In genomic region chr22:23718371-23719165, GRCh38 we compare ENCODE assay signal across 20 cellular contexts. TPM values are rescaled to one million over a fixed set of nuclear protein-coding genes. Genes with fewer than 3 reads are reported as not detected.
DNase-seq lines count a peak whose midpoint lies in the region; ATAC-seq and TF ChIP-seq lines count a peak whose summit lies in the region.
"Had no signal": no experiment of that assay in that cellular context is flagged by ENCODE, and none has a peak within 500 bp of the region (broad histone marks: within the 10 kb centered on the region; RNA-seq: fewer than 3 reads in every experiment).

No MANE protein-coding gene starts in this region.

- H3K9me3 ChIP-seq in CD4-positive, alpha-beta T cell (ENCODE audit: control insufficient read depth, low read length), result no peaks in the 10 kb centered on the region
- H3K9me3 ChIP-seq: esophagus squamous epithelium, uterus had no signal

- CTCF ChIA-PET in CD4-positive, alpha-beta T cell (lab: Charles Lee), result interaction anchor here (1.3 kb wide), 1 partner anchor 131 kb away, joined by 3 read pairs; no protein-coding TSS in a partner anchor
- CTCF ChIA-PET in activated CD8-positive, alpha-beta T cell treated with anti-CD3 and anti-CD28 coated beads, Interleukin-2, amount 10 ng/mL, durations not matched to agents 7 days and 5 days (lab: Charles Lee), result no interaction called here

- no peaks in the 10 kb centered on the region for H3K27me3 ChIP-seq in CD4-positive, alpha-beta T cell (ENCODE audit: control insufficient read depth, insufficient read depth, low read length)
- H3K27me3 ChIP-seq in H7 (ENCODE audit: control insufficient read depth, insufficient read depth, low read length), result no peaks in the 10 kb centered on the region; the same call in 1 of the 2 replicates
- H3K27me3 ChIP-seq: dorsolateral prefrontal cortex, esophagus squamous epithelium, uterus had no signal

- POLR2A ChIA-PET in CD4-positive, alpha-beta T cell (lab: Charles Lee), result interaction anchor here (1.9 to 5.7 kb wide), 2 partner anchors 22 to 32 kb away, joined by 11 to 74 read pairs; partner anchors contain the start of gene ZNF70
- POLR2A ChIA-PET in activated CD8-positive, alpha-beta T cell treated with anti-CD3 and anti-CD28 coated beads, Interleukin-2, amount 10 ng/mL, durations not matched to agents 7 days and 5 days (lab: Charles Lee), result no interaction called here

- no peak overlapping the region for H3K27ac ChIP-seq in CD4-positive, alpha-beta T cell (ENCODE audit: low read depth, low read length)
- H3K27ac ChIP-seq: esophagus squamous epithelium had no signal

- ATAC-seq in CD4-positive, alpha-beta T cell (ENCODE audit: poor library complexity), result no peak
- ATAC-seq in activated CD8-positive, alpha-beta T cell treated with anti-CD3 and anti-CD28 coated beads, Interleukin-2, amount 10 ng/mL, durations not matched to agents 7 days and 5 days, result no peak
- no peak for ATAC-seq in naive B cell (ENCODE audit: low read depth in 2 of 2)
- ATAC-seq: activated naive CD8-positive, alpha-beta T cell treated with anti-CD3 and anti-CD28 coated beads, Interleukin-2, amount 50 U/mL, for 24 hours; left ventricle myocardium superior had no signal

- no peak overlapping the region for H3K4me3 ChIP-seq in H7 (ENCODE audit: insufficient read depth, low read depth, low read length)
- H3K4me3 ChIP-seq: esophagus squamous epithelium, uterus had no signal

- no peak for DNase-seq in CD4-positive, alpha-beta T cell
- DNase-seq in HT-29 (ENCODE audit: low spot score) (peak; percentile 51), naive B cell (no peak), G401 (ENCODE audit: low spot score) (no peak), GM20000 (ENCODE audit: low spot score) (no peak), SW480 (ENCODE audit: low spot score) (no peak), H7 (no peak)
- DNase-seq in activated CD8-positive, alpha-beta T cell treated with anti-CD3 and anti-CD28 coated beads, Interleukin-2, amount 10 ng/mL, durations not matched to agents 7 days and 5 days, result no peak
- DNase-seq: activated CD4-positive, alpha-beta memory T cell treated with anti-CD3 and anti-CD28 coated beads, Interleukin-2, amount 10 ng/mL, durations not matched to agents 7 days and 5 days; activated naive CD8-positive, alpha-beta T cell treated with anti-CD3 and anti-CD28 coated beads, Interleukin-2, amount 50 U/mL, for 24 hours; dorsolateral prefrontal cortex; esophagus squamous epithelium; Kasumi-1; left ventricle myocardium superior; NCI-H1436; stimulated activated CD4-positive, alpha-beta T cell treated with anti-CD3 and anti-CD28 coated beads, Interleukin-2, amount 100 ng/mL, for 48 hours; T-helper 1 cell; uterus had no signal

- in situ Hi-C loops in G401 (cut with HindIII; ENCODE audit: low sequenced_read_pairs), result no loop called here

- peak overlapping the region; percentile 72 for H3K4me3 Mint-ChIP-seq in CD4-positive, alpha-beta T cell
- peak overlapping the region; percentile 15 for H3K4me3 Mint-ChIP-seq in activated CD8-positive, alpha-beta T cell treated with anti-CD3 and anti-CD28 coated beads, Interleukin-2, amount 10 ng/mL, durations not matched to agents 7 days and 5 days
- peak overlapping the region in 7 of 8 donors; percentile 13 to 86 (median 42) for H3K4me3 Mint-ChIP-seq in naive B cell
- H3K4me3 Mint-ChIP-seq: activated naive CD8-positive, alpha-beta T cell treated with anti-CD3 and anti-CD28 coated beads, Interleukin-2, amount 50 U/mL, for 24 hours had no signal

- TF ChIP-seq CTCF in CD4-positive, alpha-beta T cell (IDR thresholded peaks at IDR 0.05), result no peak
- TF ChIP-seq CTCF in GM20000 (IDR thresholded peaks at IDR 0.05; ENCODE audit: extremely low read depth, missing control alignments), result no peak

- H3K27me3 Mint-ChIP-seq in CD4-positive, alpha-beta T cell, result no peaks in the 10 kb centered on the region
- no peaks in the 10 kb centered on the region for H3K27me3 Mint-ChIP-seq in activated CD8-positive, alpha-beta T cell treated with anti-CD3 and anti-CD28 coated beads, Interleukin-2, amount 10 ng/mL, durations not matched to agents 7 days and 5 days (ENCODE audit: low read depth)
- H3K27me3 Mint-ChIP-seq in naive B cell, result no peaks in the 10 kb centered on the region
- H3K27me3 Mint-ChIP-seq: activated CD4-positive, alpha-beta memory T cell treated with anti-CD3 and anti-CD28 coated beads, Interleukin-2, amount 10 ng/mL, durations not matched to agents 7 days and 5 days; activated naive CD8-positive, alpha-beta T cell treated with anti-CD3 and anti-CD28 coated beads, Interleukin-2, amount 50 U/mL, for 24 hours had no signal

- H3K4me1 Mint-ChIP-seq in CD4-positive, alpha-beta T cell (ENCODE audit: low read depth), result peaks cover 16% of the 10 kb centered on the region
- peaks cover 20% of the 10 kb centered on the region for H3K4me1 Mint-ChIP-seq in activated CD8-positive, alpha-beta T cell treated with anti-CD3 and anti-CD28 coated beads, Interleukin-2, amount 10 ng/mL, durations not matched to agents 7 days and 5 days (ENCODE audit: low read depth)
- peaks cover 7 to 31% (median 26%) of the 10 kb centered on the region in 3 donors for H3K4me1 Mint-ChIP-seq in naive B cell

- intact Hi-C loops in CD4-positive, alpha-beta T cell (cut with DNase I, micrococcal nuclease), result loop anchor here (5.0 to 10.0 kb wide), 5 partner anchors 49 to 836 kb away; partner anchors contain the start of genes SMARCB1 (in 2 of the 2), CHCHD10 (in 1 of the 2), DERL3 (in 1 of the 2) and GUCD1 (in 1 of the 2)

- H3K36me3 ChIP-seq in H7 (replicated peaks; ENCODE audit: control insufficient read depth, insufficient read depth, low read length), result peaks cover 2% of the 10 kb centered on the region
- H3K36me3 ChIP-seq: uterus had no signal

- peaks cover 11% of the 10 kb centered on the region for H3K36me3 Mint-ChIP-seq in CD4-positive, alpha-beta T cell (ENCODE audit: low read depth)
- H3K36me3 Mint-ChIP-seq in activated CD8-positive, alpha-beta T cell treated with anti-CD3 and anti-CD28 coated beads, Interleukin-2, amount 10 ng/mL, durations not matched to agents 7 days and 5 days (ENCODE audit: low read depth), result peaks cover 12% of the 10 kb centered on the region
- peaks cover 5 to 8% of the 10 kb centered on the region in 2 donors for H3K36me3 Mint-ChIP-seq in naive B cell

- peak overlapping the region; percentile 42 for H3K27ac Mint-ChIP-seq in CD4-positive, alpha-beta T cell
- no peak overlapping the region for H3K27ac Mint-ChIP-seq in activated CD8-positive, alpha-beta T cell treated with anti-CD3 and anti-CD28 coated beads, Interleukin-2, amount 10 ng/mL, durations not matched to agents 7 days and 5 days
- peak overlapping the region in 2 of 6 donors; percentile 47 to 81 for H3K27ac Mint-ChIP-seq in naive B cell
- H3K27ac Mint-ChIP-seq: activated CD4-positive, alpha-beta memory T cell treated with anti-CD3 and anti-CD28 coated beads, Interleukin-2, amount 10 ng/mL, durations not matched to agents 7 days and 5 days had no signal

- no peaks in the 10 kb centered on the region for H3K9me3 Mint-ChIP-seq in CD4-positive, alpha-beta T cell
- no peaks in the 10 kb centered on the region for H3K9me3 Mint-ChIP-seq in activated CD8-positive, alpha-beta T cell treated with anti-CD3 and anti-CD28 coated beads, Interleukin-2, amount 10 ng/mL, durations not matched to agents 7 days and 5 days (ENCODE audit: insufficient read depth)
- no peaks in the 10 kb centered on the region for H3K9me3 Mint-ChIP-seq in naive B cell
- H3K9me3 Mint-ChIP-seq: activated CD4-positive, alpha-beta memory T cell treated with anti-CD3 and anti-CD28 coated beads, Interleukin-2, amount 10 ng/mL, durations not matched to agents 7 days and 5 days; activated naive CD8-positive, alpha-beta T cell treated with anti-CD3 and anti-CD28 coated beads, Interleukin-2, amount 50 U/mL, for 24 hours had no signal

RNA-seq across cellular contexts. Expression of gene RGL4, which starts 27.8 kb away (rescaled TPM):
- total RNA-seq in CD4-positive, alpha-beta T cell, result 10 to 100 TPM; 24.6 to 24.8 TPM
- not detected in 2 replicates for total RNA-seq in HT-29 (2014; rRNA removed; shearing (Covaris generic))
- total RNA-seq in activated CD8-positive, alpha-beta T cell treated with anti-CD3 and anti-CD28 coated beads, Interleukin-2, amount 10 ng/mL, durations not matched to agents 7 days and 5 days, result 10 to 100 TPM; 34.0 to 38.5 TPM
- polyA plus RNA-seq in naive B cell (ENCODE audit: low read depth in 6 of 6), result 1 to 10 TPM in 5 of 6 donors, under 1 TPM in 1; 0.78 to 3.9 (median 1.9) TPM
- not detected in 2 replicates for total RNA-seq in G401 (2014; rRNA removed; shearing (Covaris generic))
- not detected in 2 replicates for total RNA-seq in H7 (2014; rRNA removed; shearing (Covaris generic))
- total RNA-seq: bronchial epithelial cell, esophagus squamous epithelium, glomerular endothelial cell, left ventricle myocardium superior had no signal

RNA-seq across cellular contexts. Expression of gene ZNF70, which starts 32.3 kb away (rescaled TPM):
- 1 to 10 TPM; 1.3 to 1.9 TPM for total RNA-seq in CD4-positive, alpha-beta T cell
- 1.4 and 1.5 TPM in 2 replicates for total RNA-seq in HT-29 (2014; rRNA removed; shearing (Covaris generic))
- total RNA-seq in activated CD8-positive, alpha-beta T cell treated with anti-CD3 and anti-CD28 coated beads, Interleukin-2, amount 10 ng/mL, durations not matched to agents 7 days and 5 days, result 1 to 10 TPM; 2.1 to 2.2 TPM
- 1 to 10 TPM in 1 of 6 donors, under 1 TPM in 4, not detected in 1; 0.22 to 1.0 (median 0.47) TPM for polyA plus RNA-seq in naive B cell (ENCODE audit: low read depth in 6 of 6)
- not detected in 2 replicates for total RNA-seq in G401 (2014; rRNA removed; shearing (Covaris generic))
- 1.7 and 2.3 TPM in 2 replicates for total RNA-seq in H7 (2014; rRNA removed; shearing (Covaris generic))

RNA-seq across cellular contexts. Expression of gene VPREB3, which starts 35.7 kb away (rescaled TPM):
- total RNA-seq in CD4-positive, alpha-beta T cell, result not detected
- not detected in 2 replicates for total RNA-seq in HT-29 (2014; rRNA removed; shearing (Covaris generic))
- total RNA-seq in activated CD8-positive, alpha-beta T cell treated with anti-CD3 and anti-CD28 coated beads, Interleukin-2, amount 10 ng/mL, durations not matched to agents 7 days and 5 days, result not detected
- 1,000 to 10,000 TPM in 5 of 6 donors, 100 to 1,000 TPM in 1; 910 to 1,673 (median 1,335) TPM for polyA plus RNA-seq in naive B cell (ENCODE audit: low read depth in 6 of 6)
- total RNA-seq in G401 (2014; rRNA removed; shearing (Covaris generic)), result not detected in 2 replicates
- total RNA-seq in H7 (2014; rRNA removed; shearing (Covaris generic)), result not detected in 2 replicates
- total RNA-seq: activated CD4-positive, alpha-beta memory T cell treated with anti-CD3 and anti-CD28 coated beads, Interleukin-2, amount 10 ng/mL, durations not matched to agents 7 days and 5 days; bronchial epithelial cell; esophagus squamous epithelium; glomerular endothelial cell; uterus had no signal

RNA-seq across cellular contexts. Expression of gene C22orf15, which starts 44.2 kb away (rescaled TPM):
- total RNA-seq in CD4-positive, alpha-beta T cell, result under 1 TPM; 0.49 to 0.84 TPM
- total RNA-seq in HT-29 (2014; rRNA removed; shearing (Covaris generic)), result not detected in 2 replicates
- total RNA-seq in activated CD8-positive, alpha-beta T cell treated with anti-CD3 and anti-CD28 coated beads, Interleukin-2, amount 10 ng/mL, durations not matched to agents 7 days and 5 days, result 1 to 10 TPM in 1 of 2 experiments, under 1 TPM in 1; 0.81 to 1.4 TPM
- polyA plus RNA-seq in naive B cell (ENCODE audit: low read depth in 6 of 6), result 1 to 10 TPM in 2 of 6 donors, under 1 TPM in 2, not detected in 2; 0.13 to 4.9 (median 1.0) TPM
- not detected in 2 replicates for total RNA-seq in G401 (2014; rRNA removed; shearing (Covaris generic))
- 1.8 and 3.7 TPM in 2 replicates for total RNA-seq in H7 (2014; rRNA removed; shearing (Covaris generic))
- total RNA-seq: bronchial epithelial cell, esophagus squamous epithelium, left ventricle myocardium superior had no signal

RNA-seq across cellular contexts. Expression of gene CHCHD10, which starts 49.2 kb away (rescaled TPM):
- total RNA-seq in CD4-positive, alpha-beta T cell, result 10 to 100 TPM; 34.4 to 43.0 TPM
- total RNA-seq in HT-29 (2014; rRNA removed; shearing (Covaris generic)), result 32.9 and 53.4 TPM in 2 replicates
- 100 to 1,000 TPM; 134 to 140 TPM for total RNA-seq in activated CD8-positive, alpha-beta T cell treated with anti-CD3 and anti-CD28 coated beads, Interleukin-2, amount 10 ng/mL, durations not matched to agents 7 days and 5 days
- polyA plus RNA-seq in naive B cell (ENCODE audit: low read depth in 6 of 6), result 10 to 100 TPM; 36.3 to 65.9 (median 62.6) TPM
- total RNA-seq in G401 (2014; rRNA removed; shearing (Covaris generic)), result not detected in 2 replicates
- 55.6 and 60.9 TPM in 2 replicates for total RNA-seq in H7 (2014; rRNA removed; shearing (Covaris generic))

Comparison
In these comparisons a context has a peak if more than half of its experiments do, and no peak if none do; other contexts are left out.
1. H3K4me3 Mint-ChIP-seq: peak in every context shown above with its lines; median percentile 72 in CD4-positive, alpha-beta T cell; 42 in naive B cell; 15 in activated CD8-positive, alpha-beta T cell treated with anti-CD3 and anti-CD28 coated beads, Interleukin-2, amount 10 ng/mL, durations not matched to agents 7 days and 5 days.
2. RNA of gene RGL4, which starts 27.8 kb away (total RNA-seq): 34.0 to 38.5 TPM in activated CD8-positive, alpha-beta T cell treated with anti-CD3 and anti-CD28 coated beads, Interleukin-2, amount 10 ng/mL, durations not matched to agents 7 days and 5 days and 24.6 to 24.8 TPM in CD4-positive, alpha-beta T cell; not detected in HT-29, not detected in G401 and not detected in H7; every median in the first group is over 10 times any median in the second.